Comparison of ENCODE assay signal across 9 cellular contexts in the genomic region with DNA sequence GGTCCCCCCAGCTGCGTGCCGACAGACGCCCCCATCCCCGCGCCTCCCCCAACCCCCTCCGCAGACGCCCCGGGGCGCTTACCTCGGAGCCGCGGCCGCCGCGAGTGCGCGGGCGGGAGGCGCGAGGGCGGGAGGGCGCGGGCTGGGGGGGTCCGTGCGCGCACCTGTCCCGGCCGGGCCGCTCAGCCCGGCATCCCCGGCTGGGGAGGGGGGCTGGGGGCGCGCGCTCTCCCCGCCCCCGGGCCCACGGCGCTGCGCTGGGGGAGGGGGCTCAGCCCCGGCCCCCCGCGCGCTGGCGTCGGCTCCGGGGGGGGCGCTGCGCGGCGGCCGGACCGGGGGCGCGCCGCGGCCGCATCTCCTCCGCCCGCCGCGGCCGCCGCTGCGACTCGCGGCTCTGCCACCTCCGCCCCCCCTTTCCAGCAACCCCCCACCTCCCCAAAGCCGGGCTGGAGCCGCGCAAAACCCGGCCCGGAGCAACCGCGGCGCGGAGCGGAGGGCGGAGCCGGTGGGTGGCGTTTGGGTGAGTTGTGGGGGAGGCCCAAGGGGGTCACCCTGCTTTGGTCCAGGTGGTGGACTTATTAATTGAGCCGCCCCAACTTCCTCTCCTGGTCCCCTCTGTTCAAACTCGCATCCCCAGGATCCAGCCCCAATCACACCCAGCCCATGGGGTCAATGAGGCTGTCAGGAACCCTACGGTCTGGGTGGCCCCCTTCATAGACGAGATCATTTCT. TPM values are rescaled to one million over a fixed set of nuclear protein-coding genes. Genes with fewer than 3 reads are reported as not detected.
DNase-seq lines count a peak whose midpoint lies in the region; ATAC-seq, FAIRE-seq and TF ChIP-seq lines count a peak whose summit lies in the region.
"Had no signal": no experiment of that assay in that cellular context is flagged by ENCODE, and none has a peak within 500 bp of the region (broad histone marks: within the 10 kb centered on the region; RNA-seq: fewer than 3 reads in every experiment).

No MANE protein-coding gene starts in this region.

- H4K20me1 ChIP-seq in K562 (replicated peaks; ENCODE audit: control insufficient read depth, insufficient read depth, low read length), result peaks cover 4% of the 10 kb centered on the region

- in situ Hi-C loops in K562 (cut with MboI), result no loop called here

- no peaks in the 10 kb centered on the region for H3K79me2 ChIP-seq in K562 (ENCODE audit: control insufficient read depth, insufficient read depth, low read length)

- H3K36me3 Mint-ChIP-seq in nephron (ENCODE audit: low read depth), result no peaks in the 10 kb centered on the region

- DNase-seq in D341Med (ENCODE audit: low spot score), result peak; percentile 91
- peak; percentile 71 for DNase-seq in HuH-7 (ENCODE audit: low spot score)
- peak; percentile 76 to 94 (median 92) for DNase-seq in K562 (ENCODE audit: extremely low read depth in 1 of 4, low spot score in 3 of 4)

- no peaks in the 10 kb centered on the region for H3K27me3 ChIP-seq in K562 (ENCODE audit: control insufficient read depth in 2 of 2, insufficient read depth in 2 of 2, low read length in 2 of 2)

- WGBS in K562 (ENCODE audit: insufficient coverage, low coverage, missing lambda C conversion rate), result 2% methylated on average over 18 of the region's 84 CpGs

- H3K9me3 ChIP-seq in K562 (replicated peaks; ENCODE audit: control insufficient read depth, insufficient read depth, low read depth, low read length), result no peaks in the 10 kb centered on the region

- peak overlapping the region; percentile 16 to 68 (median 36) for H3K27ac Mint-ChIP-seq in nephron

- H2AFZ ChIP-seq in K562 (ENCODE audit: low read depth, low read length), result no peak overlapping the region

- no peaks in the 10 kb centered on the region for H3K9me1 ChIP-seq in K562 (ENCODE audit: control insufficient read depth, insufficient read depth, low read length)

- no TSS peak for BruUV-seq in K562 (replicated peaks; lab: Mats Ljungman, UMichigan)

- CTCF ChIA-PET in K562 (lab: Yijun Ruan, JAX; ENCODE audit: low intra/inter-chr PET ratio), result no interaction called here

- H3K4me1 ChIP-seq in K562 (replicated peaks in 1 of 2; ENCODE audit: control insufficient read depth in 2 of 2, insufficient read depth in 2 of 2, low read length in 2 of 2), result peaks cover 14 to 54% of the 10 kb centered on the region in 2 experiments

- TF ChIP-seq POLR2A in K562 (conservative IDR thresholded peaks at IDR 0.05), result no peak

- TF ChIP-seq CTCF in K562 (IDR thresholded peaks at IDR 0.05 in 2 of 3, conservative IDR thresholded peaks at IDR 0.05 in 1 of 3; ENCODE audit: insufficient read depth in 2 of 3, low read depth in 1 of 3, low read length in 3 of 3), result no peak
- no peak for TF ChIP-seq CTCF in nephron (IDR thresholded peaks at IDR 0.05; ENCODE audit: unreplicated experiment in 3 of 3)

- TF ChIP-seq EP300 in K562 (IDR thresholded peaks at IDR 0.05; ENCODE audit: low read length), result no peak

- peaks cover 30% of the 10 kb centered on the region for H3K27me3 Mint-ChIP-seq in nephron (ENCODE audit: low read depth)

- ATAC-seq in K562, result peak; percentile 4; the same call in 1 of the 3 replicates
- no peak for ATAC-seq in HG02678 (IDR thresholded peaks at IDR 0.05; ENCODE audit: unreplicated experiment)
- ATAC-seq in GM21737 (IDR thresholded peaks at IDR 0.05; ENCODE audit: unreplicated experiment), result no peak
- no peak for ATAC-seq in GM18511 (IDR thresholded peaks at IDR 0.05; ENCODE audit: unreplicated experiment)
- ATAC-seq in GM21717 (IDR thresholded peaks at IDR 0.05; ENCODE audit: unreplicated experiment), result no peak

- H3K36me3 ChIP-seq in K562 (ENCODE audit: control insufficient read depth, insufficient read depth, low read length), result no peaks in the 10 kb centered on the region

- peak overlapping the region in 1 of 2 experiments; percentile 85; a peak in 1 of 4 replicates for H3K9ac ChIP-seq in K562 (ENCODE audit: insufficient read depth in 1 of 2, low read depth in 2 of 2, low read length in 2 of 2)

- POLR2A ChIA-PET in K562 (lab: Yijun Ruan, JAX), result no interaction called here

- intact Hi-C loops in K562 (cut with micrococcal nuclease), result no loop called here

- no peaks in the 10 kb centered on the region for H3K9me3 Mint-ChIP-seq in nephron

- H3K4me1 Mint-ChIP-seq in nephron, result peaks cover 24% of the 10 kb centered on the region

- H3K4me3 ChIP-seq in K562, result peak overlapping the region; percentile 41

- TF ChIP-seq RAD21 in K562 (CRISPR knock-in tag; conservative IDR thresholded peaks at IDR 0.05 in 1 of 2, IDR thresholded peaks at IDR 0.05 in 1 of 2), result no peak

- no peak overlapping the region for H3K27ac ChIP-seq in K562 (ENCODE audit: extremely low read depth, low read depth, low read length)
- H3K27ac ChIP-seq: epithelial cell of prostate had no signal

- H3K4me2 ChIP-seq in K562 (ENCODE audit: insufficient read depth, low read length), result peak overlapping the region; percentile 31

- FAIRE-seq in K562 (lab: Jason Lieb, UNC), result no peak

- H3K4me3 Mint-ChIP-seq in nephron, result peak overlapping the region; percentile 80 to 95 (median 88)

RNA-seq across cellular contexts. Expression of a gene that starts 22.1 kb away (rescaled TPM):
- total RNA-seq in K562 (2011; cell fraction: chromatin; rRNA removed; ENCODE audit: low replicate concordance), result 3.4 and 12.9 TPM in 2 replicates
- 12.9 and 13.2 TPM in 2 replicates for total RNA-seq in K562 (2011; cell fraction: nucleolus; rRNA removed)
- 9.3 and 10.5 TPM in 2 replicates for total RNA-seq in K562 (2011; cell fraction: nucleoplasm; rRNA removed)
- 2.5 and 2.7 TPM in 2 replicates for total RNA-seq in K562 (2014; rRNA removed)
- 0.57 and 0.65 TPM in 2 replicates for total RNA-seq in K562 (2014; rRNA removed; fragmentation: Illumina TruSeq; extraction: Trizol)
- total RNA-seq in K562 (2015; rRNA removed; fragmentation: Illumina TruSeq; extraction: Trizol), result 0.83 and 1.1 TPM in 2 replicates
- 3.7 and 4.6 TPM in 2 replicates for total RNA-seq in K562 (2021)
- polyA plus RNA-seq in K562 (2011; rRNA removed), result 2.6 and 4.9 TPM in 2 replicates
- 6.8 and 8.8 TPM in 2 replicates for polyA plus RNA-seq in K562 (2011; cell fraction: cytosol; rRNA removed)
- 7.2 and 8.1 TPM in 2 replicates for polyA plus RNA-seq in K562 (2011; cell fraction: nucleus; rRNA removed)
- polyA plus RNA-seq in K562 (2012), result 1.3 and 1.6 TPM in 2 replicates
- polyA plus RNA-seq in K562 (2014; fragmentation: Illumina TruSeq; extraction: Trizol), result 1.4 and 2.7 TPM in 2 replicates
- polyA plus RNA-seq in K562 (2014; fragmentation: Nextera tagmentation; extraction: Ambion mirVana), result not detected
- polyA plus RNA-seq in K562 (2014; rRNA removed), result 1.7 and 3.8 TPM in 2 replicates
- polyA minus RNA-seq in K562 (2011; rRNA and poly(A)+ RNA removed), result 5.1 and 7.6 TPM in 2 replicates
- polyA minus RNA-seq in K562 (2011; cell fraction: cytosol; rRNA and poly(A)+ RNA removed), result 9.4 and 13.2 TPM in 2 replicates
- 4.4 and 7.0 TPM in 2 replicates for polyA minus RNA-seq in K562 (2011; cell fraction: nucleus; rRNA and poly(A)+ RNA removed)

RNA-seq across cellular contexts. Expression of a gene that starts 41.7 kb away (rescaled TPM):
- total RNA-seq in K562 (2011; cell fraction: chromatin; rRNA removed; ENCODE audit: low replicate concordance), result 5.0 and 14.6 TPM in 2 replicates
- total RNA-seq in K562 (2011; cell fraction: nucleolus; rRNA removed), result 18.2 and 23.3 TPM in 2 replicates
- total RNA-seq in K562 (2011; cell fraction: nucleoplasm; rRNA removed), result 12.4 and 14.4 TPM in 2 replicates
- total RNA-seq in K562 (2014; rRNA removed) (8.4 and 10.6 TPM in 2 replicates), K562 (2014; rRNA removed; fragmentation: Illumina TruSeq; extraction: Trizol) (3.8 and 4.6 TPM in 2 replicates), K562 (2015; rRNA removed; fragmentation: Illumina TruSeq; extraction: Trizol) (9.4 and 9.5 TPM in 2 replicates), K562 (2021) (11.5 and 11.7 TPM in 2 replicates)
- polyA plus RNA-seq in K562 (2011; rRNA removed) (10.9 and 11.9 TPM in 2 replicates), K562 (2014; fragmentation: Illumina TruSeq; extraction: Trizol) (8.7 and 12.6 TPM in 2 replicates), K562 (2014; fragmentation: Nextera tagmentation; extraction: Ambion mirVana) (1 to 10 TPM; 1.5 to 5.1 TPM), K562 (2014; rRNA removed) (11.9 and 12.3 TPM in 2 replicates)
- 15.4 and 23.9 TPM in 2 replicates for polyA plus RNA-seq in K562 (2011; cell fraction: cytosol; rRNA removed)
- polyA plus RNA-seq in K562 (2011; cell fraction: nucleus; rRNA removed), result 2.7 and 3.4 TPM in 2 replicates
- polyA plus RNA-seq in K562 (2012), result 9.0 and 20.7 TPM in 2 replicates
- 3.2 and 3.6 TPM in 2 replicates for polyA minus RNA-seq in K562 (2011; rRNA and poly(A)+ RNA removed)
- 6.2 and 7.6 TPM in 2 replicates for polyA minus RNA-seq in K562 (2011; cell fraction: cytosol; rRNA and poly(A)+ RNA removed)
- 1.2 and 2.6 TPM in 2 replicates for polyA minus RNA-seq in K562 (2011; cell fraction: nucleus; rRNA and poly(A)+ RNA removed)

RNA-seq across cellular contexts. Expression of a gene that starts 46.5 kb away (rescaled TPM):
- 8.0 and 24.6 TPM in 2 replicates for total RNA-seq in K562 (2011; cell fraction: chromatin; rRNA removed; ENCODE audit: low replicate concordance)
- 11.3 and 12.8 TPM in 2 replicates for total RNA-seq in K562 (2011; cell fraction: nucleolus; rRNA removed)
- 10.8 and 12.9 TPM in 2 replicates for total RNA-seq in K562 (2011; cell fraction: nucleoplasm; rRNA removed)
- total RNA-seq in K562 (2014; rRNA removed), result 0.50 and 0.86 TPM in 2 replicates
- 0.15 and 0.26 TPM in 2 replicates for total RNA-seq in K562 (2014; rRNA removed; fragmentation: Illumina TruSeq; extraction: Trizol)
- 0.07 TPM in 1 of 2 replicates, not detected in the other for total RNA-seq in K562 (2015; rRNA removed; fragmentation: Illumina TruSeq; extraction: Trizol)
- total RNA-seq in K562 (2021), result 1.3 TPM in 2 replicates
- 1.3 and 1.6 TPM in 2 replicates for polyA plus RNA-seq in K562 (2011; rRNA removed)
- polyA plus RNA-seq in K562 (2011; cell fraction: cytosol; rRNA removed), result 1.0 and 1.3 TPM in 2 replicates
- 3.6 and 9.2 TPM in 2 replicates for polyA plus RNA-seq in K562 (2011; cell fraction: nucleus; rRNA removed)
- 0.50 and 0.51 TPM in 2 replicates for polyA plus RNA-seq in K562 (2012)
- 0.54 and 0.62 TPM in 2 replicates for polyA plus RNA-seq in K562 (2014; fragmentation: Illumina TruSeq; extraction: Trizol)
- under 1 TPM; 0.04 TPM for polyA plus RNA-seq in K562 (2014; fragmentation: Nextera tagmentation; extraction: Ambion mirVana)
- polyA plus RNA-seq in K562 (2014; rRNA removed), result 0.85 and 0.94 TPM in 2 replicates
- polyA minus RNA-seq in K562 (2011; rRNA and poly(A)+ RNA removed), result 0.81 and 1.5 TPM in 2 replicates
- 0.95 TPM in 1 of 2 replicates, not detected in the other for polyA minus RNA-seq in K562 (2011; cell fraction: cytosol; rRNA and poly(A)+ RNA removed)
- 2.0 and 2.8 TPM in 2 replicates for polyA minus RNA-seq in K562 (2011; cell fraction: nucleus; rRNA and poly(A)+ RNA removed)

RNA-seq across cellular contexts. Expression of a gene that starts 57.8 kb away (rescaled TPM):
- 10.7 and 24.6 TPM in 2 replicates for total RNA-seq in K562 (2011; cell fraction: chromatin; rRNA removed; ENCODE audit: low replicate concordance)
- total RNA-seq in K562 (2011; cell fraction: nucleolus; rRNA removed), result 13.8 and 17.5 TPM in 2 replicates
- total RNA-seq in K562 (2011; cell fraction: nucleoplasm; rRNA removed), result 10.7 and 12.8 TPM in 2 replicates
- 4.0 and 4.4 TPM in 2 replicates for total RNA-seq in K562 (2014; rRNA removed)
- 4.3 and 4.6 TPM in 2 replicates for total RNA-seq in K562 (2014; rRNA removed; fragmentation: Illumina TruSeq; extraction: Trizol)
- total RNA-seq in K562 (2015; rRNA removed; fragmentation: Illumina TruSeq; extraction: Trizol), result 4.9 and 5.4 TPM in 2 replicates
- total RNA-seq in K562 (2021), result 6.5 and 9.3 TPM in 2 replicates
- polyA plus RNA-seq in K562 (2011; rRNA removed), result 5.7 and 8.0 TPM in 2 replicates
- 8.2 and 15.6 TPM in 2 replicates for polyA plus RNA-seq in K562 (2011; cell fraction: cytosol; rRNA removed)
- 3.0 and 4.8 TPM in 2 replicates for polyA plus RNA-seq in K562 (2011; cell fraction: nucleus; rRNA removed)
- 7.6 and 10.7 TPM in 2 replicates for polyA plus RNA-seq in K562 (2012)
- 6.6 and 7.3 TPM in 2 replicates for polyA plus RNA-seq in K562 (2014; fragmentation: Illumina TruSeq; extraction: Trizol)
- 1 to 10 TPM in 1 of 2 experiments, under 1 TPM in 1; 0.69 to 1.0 TPM for polyA plus RNA-seq in K562 (2014; fragmentation: Nextera tagmentation; extraction: Ambion mirVana)
- polyA plus RNA-seq in K562 (2014; rRNA removed), result 6.8 and 7.3 TPM in 2 replicates
- 4.5 and 8.6 TPM in 2 replicates for polyA minus RNA-seq in K562 (2011; rRNA and poly(A)+ RNA removed)
- 4.7 and 6.4 TPM in 2 replicates for polyA minus RNA-seq in K562 (2011; cell fraction: cytosol; rRNA and poly(A)+ RNA removed)
- polyA minus RNA-seq in K562 (2011; cell fraction: nucleus; rRNA and poly(A)+ RNA removed), result 3.0 and 4.6 TPM in 2 replicates
